Comparison of ENCODE assay signal across 9 cellular contexts in genomic region chr6:27130668-27131428, GRCh38.
DNase-seq lines count a peak whose midpoint lies in the region; ATAC-seq, FAIRE-seq and TF ChIP-seq lines count a peak whose summit lies in the region.
"Had no signal": no experiment of that assay in that cellular context is flagged by ENCODE, and none has a peak within 500 bp of the region (broad histone marks: within the 10 kb centered on the region; RNA-seq: fewer than 3 reads in every experiment).

No MANE protein-coding gene starts in this region.

- H3K36me3 ChIP-seq in HUES64 (ENCODE audit: insufficient read depth, low read length) (no peaks in the 10 kb centered on the region), bronchial epithelial cell (ENCODE audit: control insufficient read depth, insufficient read depth, low read length) (no peaks in the 10 kb centered on the region), mucosa of rectum (ENCODE audit: control insufficient read depth in 2 of 2, insufficient read depth in 2 of 2, low read length in 2 of 2) (no peaks in the 10 kb centered on the region)

- no peaks in the 10 kb centered on the region for H3K9me3 Mint-ChIP-seq in naive thymus-derived CD8-positive, alpha-beta T cell
- no peaks in the 10 kb centered on the region for H3K9me3 Mint-ChIP-seq in Calu3 (ENCODE audit: low read depth, unreplicated experiment)
- H3K9me3 Mint-ChIP-seq: effector memory CD8-positive, alpha-beta T cell had no signal

- peaks cover 10 to 35% (median 21%) of the 10 kb centered on the region in 4 donors for H3K4me1 Mint-ChIP-seq in naive thymus-derived CD8-positive, alpha-beta T cell
- H3K4me1 Mint-ChIP-seq in Calu3 (ENCODE audit: low read depth, unreplicated experiment), result peaks cover 18% of the 10 kb centered on the region

- CTCF ChIA-PET in AG04449 (lab: Yijun Ruan, JAX) (interaction anchor here (1.0 to 8.1 kb wide), 9 partner anchors 13 to 764 kb away, joined by 3 to 50 read pairs (median 4); no protein-coding TSS in a partner anchor), Calu3 (lab: Charles Lee) (interaction anchor here (0.6 to 3.0 kb wide), 5 partner anchors 14 to 346 kb away, joined by 4 to 10 read pairs (median 4); a partner anchor contains a TSS)

- FAIRE-seq in bronchial epithelial cell (lab: Jason Lieb, UNC), result no peak

- peak overlapping the region; percentile 89 for H3K9ac ChIP-seq in HUES64 (ENCODE audit: low read depth, low read length)
- peak overlapping the region; percentile 78 to 80 for H3K9ac ChIP-seq in mucosa of rectum (ENCODE audit: low read depth in 1 of 2, low read length in 2 of 2)

- no peaks in the 10 kb centered on the region for H3K36me3 Mint-ChIP-seq in naive thymus-derived CD8-positive, alpha-beta T cell
- H3K36me3 Mint-ChIP-seq in Calu3 (ENCODE audit: insufficient read depth, unreplicated experiment), result peaks cover 4% of the 10 kb centered on the region

- ATAC-seq in HG03571 (IDR thresholded peaks at IDR 0.05; ENCODE audit: unreplicated experiment), result no peak
- ATAC-seq in naive thymus-derived CD8-positive, alpha-beta T cell, result no peak

- peak overlapping the region in 1 of 10 donors; percentile 23 for H3K4me3 Mint-ChIP-seq in naive thymus-derived CD8-positive, alpha-beta T cell
- H3K4me3 Mint-ChIP-seq in Calu3 (ENCODE audit: low read depth, unreplicated experiment), result no peak overlapping the region
- H3K4me3 Mint-ChIP-seq: effector memory CD8-positive, alpha-beta T cell had no signal

- H3K27ac Mint-ChIP-seq in naive thymus-derived CD8-positive, alpha-beta T cell, result peak overlapping the region in 1 of 10 donors; percentile 36
- no peak overlapping the region for H3K27ac Mint-ChIP-seq in Calu3 (ENCODE audit: unreplicated experiment)

- POLR2A ChIA-PET in AG04449 (lab: Yijun Ruan, JAX), result interaction anchor here (0.5 to 5.9 kb wide), 2 partner anchors 15 to 535 kb away, joined by 3 to 152 read pairs; a partner anchor contains a TSS
- POLR2A ChIA-PET in naive thymus-derived CD8-positive, alpha-beta T cell (lab: Charles Lee), result interaction anchor here (0.5 to 7.7 kb wide), 17 partner anchors 14 to 1133 kb away, joined by 3 to 311 read pairs (median 12); a partner anchor contains a TSS

- intact Hi-C loops in Calu3 (cut with micrococcal nuclease; ENCODE audit: unreplicated experiment), result loop anchor here (5.0 to 10.0 kb wide), 3 partner anchors 761 to 859 kb away; a partner anchor contains a TSS

- TF ChIP-seq CTCF in AG04449 (IDR thresholded peaks at IDR 0.05; ENCODE audit: insufficient read depth, low read length, missing control alignments) (no peak), bronchial epithelial cell (IDR thresholded peaks at IDR 0.05; ENCODE audit: insufficient read depth, low read length, severe bottlenecking) (no peak), Calu3 (IDR thresholded peaks at IDR 0.05; ENCODE audit: unreplicated experiment) (no peak)

- H3K4me3 ChIP-seq in AG04449 (ENCODE audit: low read depth, low read length) (peak overlapping the region; percentile 61), HUES64 (ENCODE audit: low read length) (peak overlapping the region; percentile 79), bronchial epithelial cell (ENCODE audit: low read depth, low read length) (peak overlapping the region; percentile 47), mucosa of rectum (ENCODE audit: low read length in 2 of 2) (peak overlapping the region; percentile 74 to 86)

- WGBS in HUES64, result 43% methylated on average over 6 of the region's 7 CpGs

- H3K4me1 ChIP-seq in HUES64 (ENCODE audit: insufficient read depth, low read length) (peaks cover 15% of the 10 kb centered on the region), mucosa of rectum (ENCODE audit: control insufficient read depth in 2 of 2, insufficient read depth in 2 of 2, low read length in 2 of 2) (peaks cover 8 to 13% of the 10 kb centered on the region in 2 donors)

- no peaks in the 10 kb centered on the region for H3K27me3 Mint-ChIP-seq in naive thymus-derived CD8-positive, alpha-beta T cell
- no peaks in the 10 kb centered on the region for H3K27me3 Mint-ChIP-seq in Calu3 (ENCODE audit: unreplicated experiment)
- H3K27me3 Mint-ChIP-seq: effector memory CD8-positive, alpha-beta T cell had no signal

- H3K9me3 ChIP-seq in HUES64 (ENCODE audit: insufficient read depth, low read depth, low read length) (no peaks in the 10 kb centered on the region), mucosa of rectum (ENCODE audit: control insufficient read depth in 2 of 2, low read length in 2 of 2) (no peaks in the 10 kb centered on the region)

- DNase-seq in AG04449 (ENCODE audit: low read depth, low spot score) (no peak), bronchial epithelial cell (ENCODE audit: low read depth) (no peak), NCI-H187 treated with DMSO at 0.1 percent for 48 hours (lab: John Stamatoyannopoulos, UW) (no peak), Calu3 (no peak)
- no peak for DNase-seq in naive thymus-derived CD8-positive, alpha-beta T cell

- BruUV-seq in Calu3 (replicated peaks; lab: Mats Ljungman, UMichigan), result no TSS peak

- peak overlapping the region; percentile 94 for H3K27ac ChIP-seq in HUES64 (ENCODE audit: low read depth, low read length)
- peak overlapping the region; percentile 97 for H3K27ac ChIP-seq in mucosa of rectum (ENCODE audit: low read depth in 2 of 2, low read length in 2 of 2)

- no peaks in the 10 kb centered on the region for H3K27me3 ChIP-seq in HUES64 (ENCODE audit: insufficient read depth, low read length)
- no peaks in the 10 kb centered on the region for H3K27me3 ChIP-seq in bronchial epithelial cell (ENCODE audit: control insufficient read depth, insufficient read depth, low read length)
- no peaks in the 10 kb centered on the region for H3K27me3 ChIP-seq in mucosa of rectum (ENCODE audit: control insufficient read depth in 2 of 2, insufficient read depth in 2 of 2, low read length in 2 of 2)
